2 cellular contexts compared by ENCODE assay signal in the genomic region with DNA sequence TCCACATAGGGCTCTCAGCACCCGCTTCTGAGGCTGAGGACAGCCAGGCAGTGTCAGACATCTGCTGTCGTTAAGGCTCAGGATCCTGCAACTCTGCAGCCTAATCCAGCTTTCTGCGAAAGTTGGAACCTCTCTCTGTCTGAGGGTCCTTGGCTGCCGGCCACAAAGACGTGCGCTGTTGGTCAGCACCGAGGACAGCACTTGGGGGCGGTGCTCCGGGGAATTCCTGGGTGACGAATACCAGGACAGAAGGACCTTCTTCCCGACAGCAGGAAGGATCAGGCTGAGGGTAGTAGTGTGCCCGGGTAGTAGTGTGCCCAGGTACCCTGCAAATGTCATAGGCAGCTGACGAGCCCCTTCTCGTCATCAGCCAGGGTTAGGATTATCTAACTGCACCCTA.
TF ChIP-seq lines count a peak whose summit lies in the region.

No MANE protein-coding gene starts in this region.

TF ChIP-seq in HEK293T, 16 proteins besides CTCF, POLR2A, EP300 and RAD21 (continued from another document):
- TF ChIP-seq L3MBTL2 (conservative IDR thresholded peaks at IDR 0.05): no peak

TF ChIP-seq in liver, 16 proteins besides CTCF, POLR2A, EP300 and RAD21 (continued from another document):
- TF ChIP-seq, protein P1, sequence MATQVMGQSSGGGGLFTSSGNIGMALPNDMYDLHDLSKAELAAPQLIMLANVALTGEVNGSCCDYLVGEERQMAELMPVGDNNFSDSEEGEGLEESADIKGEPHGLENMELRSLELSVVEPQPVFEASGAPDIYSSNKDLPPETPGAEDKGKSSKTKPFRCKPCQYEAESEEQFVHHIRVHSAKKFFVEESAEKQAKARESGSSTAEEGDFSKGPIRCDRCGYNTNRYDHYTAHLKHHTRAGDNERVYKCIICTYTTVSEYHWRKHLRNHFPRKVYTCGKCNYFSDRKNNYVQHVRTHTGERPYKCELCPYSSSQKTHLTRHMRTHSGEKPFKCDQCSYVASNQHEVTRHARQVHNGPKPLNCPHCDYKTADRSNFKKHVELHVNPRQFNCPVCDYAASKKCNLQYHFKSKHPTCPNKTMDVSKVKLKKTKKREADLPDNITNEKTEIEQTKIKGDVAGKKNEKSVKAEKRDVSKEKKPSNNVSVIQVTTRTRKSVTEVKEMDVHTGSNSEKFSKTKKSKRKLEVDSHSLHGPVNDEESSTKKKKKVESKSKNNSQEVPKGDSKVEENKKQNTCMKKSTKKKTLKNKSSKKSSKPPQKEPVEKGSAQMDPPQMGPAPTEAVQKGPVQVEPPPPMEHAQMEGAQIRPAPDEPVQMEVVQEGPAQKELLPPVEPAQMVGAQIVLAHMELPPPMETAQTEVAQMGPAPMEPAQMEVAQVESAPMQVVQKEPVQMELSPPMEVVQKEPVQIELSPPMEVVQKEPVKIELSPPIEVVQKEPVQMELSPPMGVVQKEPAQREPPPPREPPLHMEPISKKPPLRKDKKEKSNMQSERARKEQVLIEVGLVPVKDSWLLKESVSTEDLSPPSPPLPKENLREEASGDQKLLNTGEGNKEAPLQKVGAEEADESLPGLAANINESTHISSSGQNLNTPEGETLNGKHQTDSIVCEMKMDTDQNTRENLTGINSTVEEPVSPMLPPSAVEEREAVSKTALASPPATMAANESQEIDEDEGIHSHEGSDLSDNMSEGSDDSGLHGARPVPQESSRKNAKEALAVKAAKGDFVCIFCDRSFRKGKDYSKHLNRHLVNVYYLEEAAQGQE (IDR thresholded peaks at IDR 0.05): peak; percentile 93
- no peak for TF ChIP-seq NR2F2 (IDR thresholded peaks at IDR 0.05)
- no peak for TF ChIP-seq YY1 (IDR thresholded peaks at IDR 0.05)
- no peak for TF ChIP-seq MAX (IDR thresholded peaks at IDR 0.05)
- no peak for TF ChIP-seq TAF1 (conservative IDR thresholded peaks at IDR 0.05)
TF ChIP-seq in liver: peak in this region for 1.
